ENCODE assay signal across 34 cellular contexts in the genomic region with DNA sequence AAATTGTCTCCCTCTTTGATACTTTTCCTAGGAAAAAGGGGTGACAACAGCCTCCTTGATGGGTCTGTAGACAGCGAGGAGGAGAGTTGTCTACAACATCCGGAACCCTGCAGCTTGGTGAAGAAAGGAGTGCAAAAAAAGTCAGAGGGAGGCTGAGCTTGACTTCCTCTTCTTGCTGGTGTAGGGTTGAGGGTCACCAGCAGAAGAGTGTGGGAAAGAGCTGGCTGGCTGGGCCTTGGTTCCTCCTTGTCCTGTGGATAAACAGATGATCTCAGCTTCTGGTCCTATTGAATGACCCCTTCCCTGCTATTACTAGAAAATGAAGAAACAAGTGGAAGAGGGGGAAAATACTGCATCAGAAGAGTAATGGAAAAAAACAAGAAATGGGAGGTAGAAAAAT. TPM values are rescaled to one million over a fixed set of nuclear protein-coding genes. Genes with fewer than 3 reads are reported as not detected.
DNase-seq lines count a peak whose midpoint lies in the region; ATAC-seq, FAIRE-seq and TF ChIP-seq lines count a peak whose summit lies in the region.
"Had no signal": no experiment of that assay in that cellular context is flagged by ENCODE, and none has a peak within 500 bp of the region (broad histone marks: within the 10 kb centered on the region; RNA-seq: fewer than 3 reads in every experiment).

No MANE protein-coding gene starts in this region.

- H3K9me1 ChIP-seq in K562 (ENCODE audit: control insufficient read depth, insufficient read depth, low read length), result no peaks in the 10 kb centered on the region

- BruUV-seq in K562 (replicated peaks; lab: Mats Ljungman, UMichigan), result no TSS peak

- TF ChIP-seq CTCF in K562 (IDR thresholded peaks at IDR 0.05 in 2 of 3, conservative IDR thresholded peaks at IDR 0.05 in 1 of 3; ENCODE audit: insufficient read depth in 2 of 3, low read depth in 1 of 3, low read length in 3 of 3) (no peak), nephron (IDR thresholded peaks at IDR 0.05; ENCODE audit: unreplicated experiment in 3 of 3) (no peak), suprapubic skin (IDR thresholded peaks at IDR 0.05) (no peak), RWPE1 (conservative IDR thresholded peaks at IDR 0.05; ENCODE audit: low read depth) (no peak)

- peaks cover 13% of the 10 kb centered on the region for H3K4me1 Mint-ChIP-seq in nephron
- H3K4me1 Mint-ChIP-seq: brain had no signal

- H3K27ac Mint-ChIP-seq in nephron, result peak overlapping the region; percentile 29 to 77 (median 59)
- H3K27ac Mint-ChIP-seq: activated CD8-positive, alpha-beta T cell treated with anti-CD3 and anti-CD28 coated beads for 36 hours; activated naive CD4-positive, alpha-beta T cell treated with anti-CD3 and anti-CD28 coated beads, Interleukin-2, amount 10 ng/mL, durations not matched to agents 7 days and 5 days; brain; H9; immature natural killer cell; neural progenitor cell; T-helper 1 cell treated with Interleukin-12 subunit alpha and Interleukin-12 subunit beta and Interleukin-4 antibody, amounts not matched to agents 30 μg/mL and 1 μg/mL, for 36 hours had no signal

- H3K27ac ChIP-seq in K562 (ENCODE audit: extremely low read depth, low read depth, low read length) (no peak overlapping the region), suprapubic skin (no peak overlapping the region), RWPE1 (no peak overlapping the region)
- H3K27ac ChIP-seq: HL-60, KMS-11, left lung, neural progenitor cell, right atrium auricular region, testis had no signal

- peak; percentile 7 for ATAC-seq in GM18909 (IDR thresholded peaks at IDR 0.05; ENCODE audit: poor library complexity, unreplicated experiment)
- ATAC-seq in K562, result peak; percentile 35; the same call in 2 of the 3 replicates
- no peak for ATAC-seq in GM21526 (IDR thresholded peaks at IDR 0.05; ENCODE audit: low FRiP score, unreplicated experiment)
- ATAC-seq in GM18511 (IDR thresholded peaks at IDR 0.05; ENCODE audit: unreplicated experiment), result no peak
- ATAC-seq: activated CD8-positive, alpha-beta T cell treated with anti-CD3 and anti-CD28 coated beads for 36 hours; activated T-helper 17 cell treated with anti-CD3 and anti-CD28 coated beads, Interleukin-2, amount 50 U/mL, for 72 hours; left lung had no signal

- H3K4me3 ChIP-seq in K562 (no peak overlapping the region), suprapubic skin (no peak overlapping the region)
- H3K4me3 ChIP-seq: left lung, neural progenitor cell, right atrium auricular region, testis had no signal

- H3K79me2 ChIP-seq in K562 (ENCODE audit: control insufficient read depth, insufficient read depth, low read length), result no peaks in the 10 kb centered on the region

- H3K4me1 ChIP-seq in K562 (replicated peaks in 1 of 2; ENCODE audit: control insufficient read depth in 2 of 2, insufficient read depth in 2 of 2, low read length in 2 of 2), result no peaks in the 10 kb centered on the region; a peak in 2 of 5 replicates
- no peaks in the 10 kb centered on the region for H3K4me1 ChIP-seq in suprapubic skin
- H3K4me1 ChIP-seq: left lung, neural progenitor cell, right atrium auricular region, testis had no signal

- H3K4me2 ChIP-seq in K562 (ENCODE audit: insufficient read depth, low read length), result no peak overlapping the region
- H3K4me2 ChIP-seq: KMS-11, neural progenitor cell, SK-N-SH had no signal

- H3K27me3 ChIP-seq in K562 (ENCODE audit: control insufficient read depth in 2 of 2, insufficient read depth in 2 of 2, low read length in 2 of 2) (no peaks in the 10 kb centered on the region; a peak in 1 of 5 replicates), suprapubic skin (no peaks in the 10 kb centered on the region)
- H3K27me3 ChIP-seq: left lung, neural progenitor cell, right atrium auricular region, testis had no signal

- H3K36me3 ChIP-seq in K562 (ENCODE audit: control insufficient read depth, insufficient read depth, low read length), result no peaks in the 10 kb centered on the region
- no peaks in the 10 kb centered on the region for H3K36me3 ChIP-seq in suprapubic skin
- H3K36me3 ChIP-seq: left lung, neural progenitor cell, right atrium auricular region had no signal

- TF ChIP-seq POLR2A in K562 (conservative IDR thresholded peaks at IDR 0.05) (no peak), suprapubic skin (IDR thresholded peaks at IDR 0.05) (no peak)

- FAIRE-seq in K562 (lab: Jason Lieb, UNC), result no peak
- FAIRE-seq: D721Med, small intestine, urothelium cell line had no signal

- intact Hi-C loops in K562 (cut with micrococcal nuclease), result no loop called here

- DNase-seq in NOMO-1 treated with DMSO at 0.1 percent for 48 hours (lab: John Stamatoyannopoulos, UW; ENCODE audit: unreplicated experiment) (peak; percentile 28), K562 (ENCODE audit: extremely low read depth in 1 of 4, low spot score in 3 of 4) (no peak), suprapubic skin (ENCODE audit: low spot score in 2 of 2) (no peak), RWPE1 (ENCODE audit: low spot score) (no peak)
- DNase-seq: activated CD8-positive, alpha-beta T cell treated with anti-CD3 and anti-CD28 coated beads for 36 hours; activated naive CD4-positive, alpha-beta T cell treated with anti-CD3 and anti-CD28 coated beads, Interleukin-2, amount 10 ng/mL, durations not matched to agents 7 days and 5 days; AML-193; CD4-positive, alpha-beta memory T cell; H9; immature natural killer cell; left lung; MM.1S; NCI-H2107; NCI-H446; NCI-H774; SK-N-SH; small intestine; stimulated activated naive CD4-positive, alpha-beta T cell treated with Interleukin-2 at 50 U/mL for 16 hours; testis had no signal

- peaks cover 3% of the 10 kb centered on the region for H3K9me3 Mint-ChIP-seq in nephron
- H3K9me3 Mint-ChIP-seq: activated CD8-positive, alpha-beta T cell treated with anti-CD3 and anti-CD28 coated beads for 36 hours; activated naive CD4-positive, alpha-beta T cell treated with anti-CD3 and anti-CD28 coated beads, Interleukin-2, amount 10 ng/mL, durations not matched to agents 7 days and 5 days; activated T-helper 17 cell treated with anti-CD3 and anti-CD28 coated beads, Interleukin-2, amount 50 U/mL, for 72 hours; neural progenitor cell; T-helper 1 cell treated with Interleukin-12 subunit alpha and Interleukin-12 subunit beta and Interleukin-4 antibody, amounts not matched to agents 30 μg/mL and 1 μg/mL, for 36 hours had no signal

- in situ Hi-C loops in K562 (cut with MboI), result no loop called here

- WGBS in K562 (ENCODE audit: insufficient coverage, low coverage, missing lambda C conversion rate), result 50% methylated on average over 2 of the region's 2 CpGs
- WGBS in suprapubic skin, result 98% methylated on average over 2 of the region's 2 CpGs

- H3K9me3 ChIP-seq in K562 (replicated peaks; ENCODE audit: control insufficient read depth, insufficient read depth, low read depth, low read length) (no peaks in the 10 kb centered on the region), suprapubic skin (no peaks in the 10 kb centered on the region)
- H3K9me3 ChIP-seq: left lung, right atrium auricular region, SK-N-SH, testis had no signal

- POLR2A ChIA-PET in K562 (lab: Yijun Ruan, JAX), result interaction anchor here (1.3 kb wide), 1 partner anchor 13 kb away, joined by 3 read pairs; no protein-coding TSS in a partner anchor
- POLR2A ChIA-PET in RWPE1 (lab: Yijun Ruan, JAX; ENCODE audit: low non-redundant PET), result no interaction called here

- no peak for TF ChIP-seq EP300 in K562 (IDR thresholded peaks at IDR 0.05; ENCODE audit: low read length)
- no peak for TF ChIP-seq EP300 in suprapubic skin (IDR thresholded peaks at IDR 0.05)

- CTCF ChIA-PET in K562 (lab: Yijun Ruan, JAX; ENCODE audit: low intra/inter-chr PET ratio) (no interaction called here), RWPE1 (lab: Yijun Ruan, JAX) (no interaction called here)

- peak overlapping the region; percentile 65; the same call in 1 of the 2 replicates for H2AFZ ChIP-seq in K562 (ENCODE audit: low read depth, low read length)
- H2AFZ ChIP-seq: neural progenitor cell had no signal

- no peak for TF ChIP-seq RAD21 in K562 (CRISPR knock-in tag; conservative IDR thresholded peaks at IDR 0.05 in 1 of 2, IDR thresholded peaks at IDR 0.05 in 1 of 2)

- H3K36me3 Mint-ChIP-seq in nephron (ENCODE audit: low read depth), result no peaks in the 10 kb centered on the region
- H3K36me3 Mint-ChIP-seq: activated naive CD4-positive, alpha-beta T cell treated with anti-CD3 and anti-CD28 coated beads, Interleukin-2, amount 10 ng/mL, durations not matched to agents 7 days and 5 days; brain; CD4-positive, alpha-beta memory T cell; immature natural killer cell; neural progenitor cell had no signal

- no peak overlapping the region for H3K4me3 Mint-ChIP-seq in nephron
- H3K4me3 Mint-ChIP-seq: activated CD8-positive, alpha-beta T cell treated with anti-CD3 and anti-CD28 coated beads for 36 hours; activated naive CD4-positive, alpha-beta T cell treated with anti-CD3 and anti-CD28 coated beads, Interleukin-2, amount 10 ng/mL, durations not matched to agents 7 days and 5 days; activated T-helper 17 cell treated with anti-CD3 and anti-CD28 coated beads, Interleukin-2, amount 50 U/mL, for 72 hours; brain; CD4-positive, alpha-beta memory T cell; H9; immature natural killer cell; neural progenitor cell; T-helper 1 cell treated with Interleukin-12 subunit alpha and Interleukin-12 subunit beta and Interleukin-4 antibody, amounts not matched to agents 30 μg/mL and 1 μg/mL, for 36 hours had no signal

- no peaks in the 10 kb centered on the region for H4K20me1 ChIP-seq in K562 (replicated peaks; ENCODE audit: control insufficient read depth, insufficient read depth, low read length)

- H3K9ac ChIP-seq in K562 (ENCODE audit: insufficient read depth in 1 of 2, low read depth in 2 of 2, low read length in 2 of 2), result no peak overlapping the region
- H3K9ac ChIP-seq: KMS-11, neural progenitor cell, SK-N-SH had no signal

- peaks cover 3% of the 10 kb centered on the region for H3K27me3 Mint-ChIP-seq in nephron (ENCODE audit: low read depth)
- H3K27me3 Mint-ChIP-seq: activated naive CD4-positive, alpha-beta T cell treated with anti-CD3 and anti-CD28 coated beads, Interleukin-2, amount 10 ng/mL, durations not matched to agents 7 days and 5 days; brain had no signal

RNA-seq across cellular contexts. Expression of gene SLC7A14, which starts 20.4 kb away (rescaled TPM):
- total RNA-seq in K562 (2011; cell fraction: chromatin; rRNA removed; ENCODE audit: low replicate concordance), result not detected in 2 replicates
- not detected in 2 replicates for total RNA-seq in K562 (2011; cell fraction: nucleolus; rRNA removed)
- not detected in 2 replicates for total RNA-seq in K562 (2011; cell fraction: nucleoplasm; rRNA removed)
- total RNA-seq in K562 (2014; rRNA removed) (not detected in 2 replicates), K562 (2014; rRNA removed; fragmentation: Illumina TruSeq; extraction: Trizol) (not detected in 2 replicates), K562 (2015; rRNA removed; fragmentation: Illumina TruSeq; extraction: Trizol) (not detected in 2 replicates), K562 (2021) (not detected in 2 replicates), suprapubic skin (not detected)
- polyA plus RNA-seq in K562 (2011; rRNA removed) (not detected in 2 replicates), K562 (2014; fragmentation: Illumina TruSeq; extraction: Trizol) (not detected in 2 replicates), K562 (2014; fragmentation: Nextera tagmentation; extraction: Ambion mirVana) (not detected), K562 (2014; rRNA removed) (not detected in 2 replicates)
- not detected in 2 replicates for polyA plus RNA-seq in K562 (2011; cell fraction: cytosol; rRNA removed)
- polyA plus RNA-seq in K562 (2011; cell fraction: nucleus; rRNA removed), result not detected in 2 replicates
- polyA plus RNA-seq in K562 (2012), result not detected in 2 replicates
- under 0.01 TPM in 1 of 2 replicates, not detected in the other for polyA minus RNA-seq in K562 (2011; rRNA and poly(A)+ RNA removed)
- polyA minus RNA-seq in K562 (2011; cell fraction: cytosol; rRNA and poly(A)+ RNA removed), result not detected in 2 replicates
- not detected in 2 replicates for polyA minus RNA-seq in K562 (2011; cell fraction: nucleus; rRNA and poly(A)+ RNA removed)
- total RNA-seq: A673; activated CD8-positive, alpha-beta T cell treated with anti-CD3 and anti-CD28 coated beads for 36 hours; activated T-helper 17 cell treated with anti-CD3 and anti-CD28 coated beads, Interleukin-2, amount 50 U/mL, for 72 hours; CD4-positive, alpha-beta memory T cell; left lung; mesenteric fat pad; right atrium auricular region had no signal
- polyA plus RNA-seq: CD4-positive, alpha-beta memory T cell; immature natural killer cell had no signal

Comparison
In these comparisons a context has a peak if more than half of its experiments do, and no peak if none do; other contexts are left out.
1. ATAC-seq: peak in GM18909 (single experiment) and K562 (single experiment); none in GM21526 (single experiment) and GM18511 (single experiment).